ENCODE assay signal across 6 cellular contexts in genomic region chrX:626047-626446, GRCh38. TPM values are rescaled to one million over a fixed set of nuclear protein-coding genes. Genes with fewer than 3 reads are reported as not detected.
"Had no signal": no experiment of that assay in that cellular context is flagged by ENCODE, and none has a peak within 500 bp of the region (broad histone marks: within the 10 kb centered on the region; RNA-seq: fewer than 3 reads in every experiment).

No MANE protein-coding gene starts in this region.

RNA-seq across cellular contexts. Expression of gene SHOX, which starts 4.5 kb away (rescaled TPM):
- total RNA-seq: M059J, PC-3, Peyer's patch, Right ventricle myocardium superior, SJSA1 had no signal
- polyA plus RNA-seq: SK-N-SH had no signal
